In the genomic region with DNA sequence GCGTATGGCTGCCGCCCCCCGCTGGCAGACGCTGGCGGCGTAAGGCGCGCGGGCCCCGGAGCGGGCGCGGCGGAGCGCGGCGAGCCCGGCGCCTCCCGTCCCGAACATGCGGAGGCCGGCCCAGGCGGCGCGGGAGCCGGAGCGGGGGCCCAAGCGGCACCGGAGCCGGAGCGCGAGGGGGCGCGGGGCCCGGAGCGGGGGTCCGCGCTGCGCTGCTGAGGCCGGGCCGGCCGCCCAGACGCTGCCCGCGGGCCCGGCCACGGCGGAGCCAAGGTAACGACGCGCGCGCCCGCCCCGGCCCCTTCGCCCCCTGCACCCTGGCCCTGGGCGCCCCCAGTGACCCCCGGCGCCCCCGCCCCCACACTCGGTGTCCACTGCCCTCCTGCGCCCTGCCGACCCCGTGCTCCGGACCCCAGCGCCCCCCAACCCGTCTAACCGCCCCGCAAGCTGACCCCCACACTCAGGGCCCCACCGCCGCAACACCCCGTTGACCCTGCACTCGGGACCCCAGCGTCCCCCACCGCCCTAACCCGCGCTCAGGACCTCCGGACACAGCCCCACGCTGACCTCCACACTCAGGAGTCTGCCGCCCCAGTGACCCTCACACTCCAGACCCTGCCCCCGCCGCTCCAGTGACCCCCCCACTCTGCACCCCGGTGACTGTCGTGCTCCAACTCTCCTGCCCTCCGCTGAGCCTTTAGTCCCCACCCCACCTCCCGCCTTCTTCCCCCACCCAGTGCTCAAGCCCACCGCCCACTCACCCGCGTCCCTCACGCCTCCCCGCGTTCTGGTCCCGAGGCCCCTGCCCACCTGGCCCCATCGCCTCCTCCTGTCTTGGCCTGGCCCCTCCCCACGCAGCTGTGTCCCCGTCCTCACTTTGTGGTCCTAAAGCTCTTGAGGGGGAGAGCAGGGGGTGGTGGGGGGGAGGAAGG, we compare ENCODE assay signal across 8 cellular contexts. TPM values are rescaled to one million over a fixed set of nuclear protein-coding genes. Genes with fewer than 3 reads are reported as not detected.
DNase-seq lines count a peak whose midpoint lies in the region; ATAC-seq, FAIRE-seq and TF ChIP-seq lines count a peak whose summit lies in the region.

CSNK1G2 (plus strand) TSS at position 27 of the 932 bp plus-strand sequence. CDS start 28,601 bp downstream, outside the sequence.

- TF ChIP-seq POLR2A in H54 (IDR thresholded peaks at IDR 0.05; ENCODE audit: low read depth, low read length) = peak; percentile 63

- CTCF ChIA-PET in CD4-positive, alpha-beta T cell (lab: Charles Lee) = interaction anchor here (1.0 to 1.8 kb wide), 3 partner anchors 11 to 289 kb away, joined by 3 to 11 read pairs (median 3); partner anchors contain the start of gene TCF3

- no peaks in the 10 kb centered on the region for H3K9me3 Mint-ChIP-seq in CD4-positive, alpha-beta T cell
- no peaks in the 10 kb centered on the region for H3K9me3 Mint-ChIP-seq in natural killer cell treated with Interleukin-12 subunit alpha and Interleukin-12 subunit beta and Interleukin-15 and Interleukin-18, amount 100 ng/mL, for 72 hours

- FAIRE-seq in H54 (lab: Jason Lieb, UNC) = no peak

- POLR2A ChIA-PET in CD4-positive, alpha-beta T cell (lab: Charles Lee) = interaction anchor here (0.5 to 1.8 kb wide), 8 partner anchors 11 to 298 kb away, joined by 3 to 9 read pairs (median 4); partner anchors contain the start of gene MKNK2

- no peak for TF ChIP-seq CTCF in CD4-positive, alpha-beta T cell (IDR thresholded peaks at IDR 0.05)

- no peaks in the 10 kb centered on the region for H3K9me3 ChIP-seq in CD4-positive, alpha-beta T cell (ENCODE audit: control insufficient read depth, low read length)

- peak; percentile 36 for ATAC-seq in CD4-positive, alpha-beta T cell (ENCODE audit: poor library complexity)
- peak in 1 of 2 donors; percentile 3 for ATAC-seq in natural killer cell treated with Interleukin-12 subunit alpha and Interleukin-12 subunit beta and Interleukin-15 and Interleukin-18, amount 100 ng/mL, for 72 hours
- no peak for ATAC-seq in HG02798 (IDR thresholded peaks at IDR 0.05; ENCODE audit: poor library complexity, unreplicated experiment)
- no peak for ATAC-seq in GM19455 (IDR thresholded peaks at IDR 0.05; ENCODE audit: unreplicated experiment)

- peaks cover 5% of the 10 kb centered on the region for H3K27me3 Mint-ChIP-seq in CD4-positive, alpha-beta T cell
- H3K27me3 Mint-ChIP-seq in natural killer cell treated with Interleukin-12 subunit alpha and Interleukin-12 subunit beta and Interleukin-15 and Interleukin-18, amount 100 ng/mL, for 72 hours = no peaks in the 10 kb centered on the region

- peaks cover 32% of the 10 kb centered on the region for H3K4me1 Mint-ChIP-seq in CD4-positive, alpha-beta T cell (ENCODE audit: low read depth)
- H3K4me1 Mint-ChIP-seq in natural killer cell treated with Interleukin-12 subunit alpha and Interleukin-12 subunit beta and Interleukin-15 and Interleukin-18, amount 100 ng/mL, for 72 hours (ENCODE audit: low read depth in 2 of 2) = peaks cover 20 to 27% of the 10 kb centered on the region in 2 donors

- peak in 2 of 10 experiments; percentile 12 to 26 for DNase-seq in CD4-positive, alpha-beta T cell
- DNase-seq in H54 (ENCODE audit: insufficient read length, low spot score) (no peak), T follicular helper cell (ENCODE audit: low read depth) (peak; percentile 19), epidermal melanocyte (ENCODE audit: insufficient read length, low spot score) (peak; percentile 89), dedifferentiated amniotic fluid mesenchymal stem cell (ENCODE audit: extremely low spot score) (no peak)
- peak; percentile 67 for DNase-seq in natural killer cell treated with Interleukin-12 subunit alpha and Interleukin-12 subunit beta and Interleukin-15 and Interleukin-18, amount 100 ng/mL, for 72 hours (ENCODE audit: low spot score)

- peak within 1 kb of the TSS; percentile 96 for H3K4me3 Mint-ChIP-seq in CD4-positive, alpha-beta T cell
- peak within 1 kb of the TSS; percentile 95 for H3K4me3 Mint-ChIP-seq in natural killer cell treated with Interleukin-12 subunit alpha and Interleukin-12 subunit beta and Interleukin-15 and Interleukin-18, amount 100 ng/mL, for 72 hours

- intact Hi-C loops in CD4-positive, alpha-beta T cell (cut with DNase I, micrococcal nuclease) = loop anchor here in 1 of 2 experiments (2.0 kb wide), 1 partner anchor 13 kb away; no protein-coding TSS in a partner anchor

- no peaks in the 10 kb centered on the region for H3K27me3 ChIP-seq in CD4-positive, alpha-beta T cell (ENCODE audit: control insufficient read depth, insufficient read depth, low read length)

- peak within 1 kb of the TSS; percentile 98 for H3K27ac ChIP-seq in CD4-positive, alpha-beta T cell (ENCODE audit: low read depth, low read length)

- peak within 1 kb of the TSS; percentile 98 for H3K27ac Mint-ChIP-seq in CD4-positive, alpha-beta T cell
- H3K27ac Mint-ChIP-seq in natural killer cell treated with Interleukin-12 subunit alpha and Interleukin-12 subunit beta and Interleukin-15 and Interleukin-18, amount 100 ng/mL, for 72 hours = peak within 1 kb of the TSS; percentile 89 to 95

- peaks cover 35% of the 10 kb centered on the region for H3K36me3 Mint-ChIP-seq in CD4-positive, alpha-beta T cell (ENCODE audit: low read depth)
- no peaks in the 10 kb centered on the region for H3K36me3 Mint-ChIP-seq in natural killer cell treated with Interleukin-12 subunit alpha and Interleukin-12 subunit beta and Interleukin-15 and Interleukin-18, amount 100 ng/mL, for 72 hours

RNA-seq across cellular contexts. Expression of gene CSNK1G2, which starts in this region (rescaled TPM):
- total RNA-seq in CD4-positive, alpha-beta T cell = 100 to 1,000 TPM; 122 to 127 TPM
- total RNA-seq in natural killer cell treated with Interleukin-12 subunit alpha and Interleukin-12 subunit beta and Interleukin-15 and Interleukin-18, amount 100 ng/mL, for 72 hours = 100 to 1,000 TPM in 1 of 2 donors, 10 to 100 TPM in 1; 57.5 to 103 TPM

Comparison
In these comparisons a context has a peak if more than half of its experiments do, and no peak if none do; other contexts are left out.
1. DNase-seq: peak in T follicular helper cell (single experiment), epidermal melanocyte (single experiment) and natural killer cell treated with Interleukin-12 subunit alpha and Interleukin-12 subunit beta and Interleukin-15 and Interleukin-18, amount 100 ng/mL, for 72 hours (single experiment); none in H54 (single experiment) and dedifferentiated amniotic fluid mesenchymal stem cell (single experiment).